ENCODE assay signal across 8 cellular contexts in genomic region chr11:133821776-133822175, GRCh38. TPM values are rescaled to one million over a fixed set of nuclear protein-coding genes. Genes with fewer than 3 reads are reported as not detected.
A peak's percentile ranks its signal among the peaks of the same experiment; 100 is the strongest.
DNase-seq lines count a peak whose midpoint lies in the region; ATAC-seq and TF ChIP-seq lines count a peak whose summit lies in the region.

No MANE protein-coding gene starts in this region.

- H3K27ac Mint-ChIP-seq in activated naive CD4-positive, alpha-beta T cell treated with anti-CD3 and anti-CD28 coated beads, Interleukin-2, amount 50 U/mL, for 72 hours: no peak overlapping the region
- H3K27ac Mint-ChIP-seq in brain: peak overlapping the region in 2 of 5 experiments; percentile 5 to 14
- no peak overlapping the region for H3K27ac Mint-ChIP-seq in stimulated activated memory B cell treated with anti-CD40 and anti-IgM and Interleukin-4, amounts not matched to agents 10 μg/mL and 1 μg/mL and 100 μg/mL, for 72 hours

- H3K36me3 ChIP-seq in left lung: no peaks in the 10 kb centered on the region

- ATAC-seq in activated naive CD4-positive, alpha-beta T cell treated with anti-CD3 and anti-CD28 coated beads, Interleukin-2, amount 50 U/mL, for 72 hours: peak; percentile 33 to 64
- ATAC-seq in HG02759 (IDR thresholded peaks at IDR 0.05; ENCODE audit: unreplicated experiment) (peak; percentile 83), left lung (peak; percentile 84)
- ATAC-seq in stimulated activated memory B cell treated with anti-CD40 and anti-IgM and Interleukin-4, amounts not matched to agents 10 μg/mL and 1 μg/mL and 100 μg/mL, for 72 hours: no peak

- intact Hi-C loops in left lung (cut with DNase I): loop anchor here in 1 of 2 donors (10.0 kb wide), 1 partner anchor 687 kb away; no protein-coding TSS in a partner anchor

- no peak overlapping the region for H3K27ac ChIP-seq in left lung

- no peaks in the 10 kb centered on the region for H3K4me1 ChIP-seq in left lung

- H3K4me3 ChIP-seq in left lung: no peak overlapping the region

- H3K9me3 ChIP-seq in left lung: no peaks in the 10 kb centered on the region

- peaks cover 21% of the 10 kb centered on the region for H3K4me1 Mint-ChIP-seq in brain
- no peaks in the 10 kb centered on the region for H3K4me1 Mint-ChIP-seq in stimulated activated memory B cell treated with anti-CD40 and anti-IgM and Interleukin-4, amounts not matched to agents 10 μg/mL and 1 μg/mL and 100 μg/mL, for 72 hours

- H3K9me3 Mint-ChIP-seq in activated naive CD4-positive, alpha-beta T cell treated with anti-CD3 and anti-CD28 coated beads, Interleukin-2, amount 50 U/mL, for 72 hours: no peaks in the 10 kb centered on the region
- H3K9me3 Mint-ChIP-seq in brain: peaks cover 0 to 2% (median 0%) of the 10 kb centered on the region in 5 experiments
- H3K9me3 Mint-ChIP-seq in stimulated activated memory B cell treated with anti-CD40 and anti-IgM and Interleukin-4, amounts not matched to agents 10 μg/mL and 1 μg/mL and 100 μg/mL, for 72 hours: no peaks in the 10 kb centered on the region

- no peak overlapping the region for H3K4me3 Mint-ChIP-seq in brain
- H3K4me3 Mint-ChIP-seq in stimulated activated memory B cell treated with anti-CD40 and anti-IgM and Interleukin-4, amounts not matched to agents 10 μg/mL and 1 μg/mL and 100 μg/mL, for 72 hours: no peak overlapping the region

- DNase-seq in activated naive CD4-positive, alpha-beta T cell treated with anti-CD3 and anti-CD28 coated beads, Interleukin-2, amount 50 U/mL, for 72 hours (ENCODE audit: low spot score in 2 of 2): peak in 1 of 2 donors; percentile 58
- DNase-seq in activated naive CD4-positive, alpha-beta T cell treated with anti-CD3 and anti-CD28 coated beads, Interleukin-2, amount 50 U/mL, for 16 hours: no peak
- peak; percentile 6 for DNase-seq in NCI-H460 (ENCODE audit: extremely low read depth, low read depth)
- DNase-seq in left lung: no peak
- no peak for DNase-seq in central memory CD4-positive, alpha-beta T cell

- peaks cover 6% of the 10 kb centered on the region for H3K27me3 Mint-ChIP-seq in brain
- H3K27me3 Mint-ChIP-seq in stimulated activated memory B cell treated with anti-CD40 and anti-IgM and Interleukin-4, amounts not matched to agents 10 μg/mL and 1 μg/mL and 100 μg/mL, for 72 hours: no peaks in the 10 kb centered on the region

- TF ChIP-seq CTCF in brain (conservative IDR thresholded peaks at IDR 0.05) (peak; percentile 62 to 79), left lung (IDR thresholded peaks at IDR 0.05) (peak; percentile 37 to 61)

- peaks cover 0 to 7% of the 10 kb centered on the region in 2 donors for H3K27me3 ChIP-seq in left lung

- H3K36me3 Mint-ChIP-seq in activated naive CD4-positive, alpha-beta T cell treated with anti-CD3 and anti-CD28 coated beads, Interleukin-2, amount 50 U/mL, for 72 hours: no peaks in the 10 kb centered on the region
- no peaks in the 10 kb centered on the region for H3K36me3 Mint-ChIP-seq in brain
- H3K36me3 Mint-ChIP-seq in stimulated activated memory B cell treated with anti-CD40 and anti-IgM and Interleukin-4, amounts not matched to agents 10 μg/mL and 1 μg/mL and 100 μg/mL, for 72 hours: no peaks in the 10 kb centered on the region

RNA-seq across cellular contexts. Expression of gene SPATA19, which starts 23.5 kb away (rescaled TPM):
- not detected for total RNA-seq in activated naive CD4-positive, alpha-beta T cell treated with anti-CD3 and anti-CD28 coated beads, Interleukin-2, amount 50 U/mL, for 72 hours
- not detected in 2 replicates for total RNA-seq in NCI-H460 (2014; rRNA removed; shearing (Covaris generic))
- polyA plus RNA-seq in NCI-H460 (2014; cell fraction: nucleus; rRNA removed): not detected in 2 replicates
- polyA plus RNA-seq in brain (ENCODE audit: insufficient read depth, low read depth, low replicate concordance): not detected
- not detected for total RNA-seq in left lung
